1 cellular context compared by ENCODE assay signal in the genomic region with DNA sequence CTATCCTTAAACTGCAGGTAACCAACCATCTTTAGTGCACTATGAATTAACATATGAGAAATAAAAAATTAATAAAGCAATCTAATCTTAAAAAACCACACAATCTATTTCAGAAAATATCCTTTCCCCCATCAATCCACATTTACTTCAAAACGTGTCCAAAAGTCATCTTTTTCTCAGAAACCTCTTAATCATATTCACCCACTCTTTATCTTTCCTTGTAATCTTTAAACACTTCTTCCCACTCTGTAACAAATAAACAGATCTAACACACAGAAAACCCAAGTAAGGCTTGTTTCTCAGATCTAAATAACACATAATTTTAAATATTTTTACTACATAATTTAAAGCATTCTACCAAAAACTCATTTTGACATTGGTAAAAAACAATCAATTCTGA.
TF ChIP-seq lines count a peak whose summit lies in the region.

No MANE protein-coding gene starts in this region.

TF ChIP-seq in GM12878, 131 proteins besides CTCF, POLR2A, EP300 and RAD21:
- no peak for TF ChIP-seq NR2C1 (IDR thresholded peaks at IDR 0.05)
- no peak for TF ChIP-seq IRF4 (IDR thresholded peaks at IDR 0.05; ENCODE audit: low read depth, low read length)
- no peak for TF ChIP-seq RAD51 (IDR thresholded peaks at IDR 0.05)
- TF ChIP-seq SPI1 (IDR thresholded peaks at IDR 0.05; ENCODE audit: borderline replicate concordance, insufficient read depth, low read depth, low read length), result no peak
- TF ChIP-seq MTA3 (IDR thresholded peaks at IDR 0.05; ENCODE audit: borderline replicate concordance, low read length), result no peak
- no peak for TF ChIP-seq STAT1 (conservative IDR thresholded peaks at IDR 0.05)
- TF ChIP-seq NRF1 (conservative IDR thresholded peaks at IDR 0.05; ENCODE audit: low read depth, low read length), result no peak
- TF ChIP-seq NR2C2 (IDR thresholded peaks at IDR 0.05; ENCODE audit: borderline replicate concordance, control insufficient read depth, insufficient read length, low read depth), result no peak
- no peak for TF ChIP-seq YBX1 (IDR thresholded peaks at IDR 0.05)
- no peak for TF ChIP-seq JUNB (IDR thresholded peaks at IDR 0.05)
- no peak for TF ChIP-seq LARP7 (IDR thresholded peaks at IDR 0.05)
- TF ChIP-seq BRCA1 (IDR thresholded peaks at IDR 0.05; ENCODE audit: low read depth, low read length), result no peak
- TF ChIP-seq, protein P1, sequence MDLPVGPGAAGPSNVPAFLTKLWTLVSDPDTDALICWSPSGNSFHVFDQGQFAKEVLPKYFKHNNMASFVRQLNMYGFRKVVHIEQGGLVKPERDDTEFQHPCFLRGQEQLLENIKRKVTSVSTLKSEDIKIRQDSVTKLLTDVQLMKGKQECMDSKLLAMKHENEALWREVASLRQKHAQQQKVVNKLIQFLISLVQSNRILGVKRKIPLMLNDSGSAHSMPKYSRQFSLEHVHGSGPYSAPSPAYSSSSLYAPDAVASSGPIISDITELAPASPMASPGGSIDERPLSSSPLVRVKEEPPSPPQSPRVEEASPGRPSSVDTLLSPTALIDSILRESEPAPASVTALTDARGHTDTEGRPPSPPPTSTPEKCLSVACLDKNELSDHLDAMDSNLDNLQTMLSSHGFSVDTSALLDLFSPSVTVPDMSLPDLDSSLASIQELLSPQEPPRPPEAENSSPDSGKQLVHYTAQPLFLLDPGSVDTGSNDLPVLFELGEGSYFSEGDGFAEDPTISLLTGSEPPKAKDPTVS (IDR thresholded peaks at IDR 0.05; ENCODE audit: low read depth, low read length), result no peak
- TF ChIP-seq MEF2B (IDR thresholded peaks at IDR 0.05; ENCODE audit: partially characterized antibody, poor library complexity, severe bottlenecking), result no peak
- no peak for TF ChIP-seq SMAD5 (IDR thresholded peaks at IDR 0.05; ENCODE audit: low read depth)
- no peak for TF ChIP-seq MYC (IDR thresholded peaks at IDR 0.05; ENCODE audit: insufficient read depth, insufficient read length, insufficient replicate concordance, low read length, severe bottlenecking)
- TF ChIP-seq, protein P2, sequence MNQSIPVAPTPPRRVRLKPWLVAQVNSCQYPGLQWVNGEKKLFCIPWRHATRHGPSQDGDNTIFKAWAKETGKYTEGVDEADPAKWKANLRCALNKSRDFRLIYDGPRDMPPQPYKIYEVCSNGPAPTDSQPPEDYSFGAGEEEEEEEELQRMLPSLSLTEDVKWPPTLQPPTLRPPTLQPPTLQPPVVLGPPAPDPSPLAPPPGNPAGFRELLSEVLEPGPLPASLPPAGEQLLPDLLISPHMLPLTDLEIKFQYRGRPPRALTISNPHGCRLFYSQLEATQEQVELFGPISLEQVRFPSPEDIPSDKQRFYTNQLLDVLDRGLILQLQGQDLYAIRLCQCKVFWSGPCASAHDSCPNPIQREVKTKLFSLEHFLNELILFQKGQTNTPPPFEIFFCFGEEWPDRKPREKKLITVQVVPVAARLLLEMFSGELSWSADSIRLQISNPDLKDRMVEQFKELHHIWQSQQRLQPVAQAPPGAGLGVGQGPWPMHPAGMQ (IDR thresholded peaks at IDR 0.05; ENCODE audit: borderline replicate concordance), result no peak
TF ChIP-seq in GM12878: peak in this region for 0.
